ENCODE assay signal across 21 cellular contexts in the genomic region with DNA sequence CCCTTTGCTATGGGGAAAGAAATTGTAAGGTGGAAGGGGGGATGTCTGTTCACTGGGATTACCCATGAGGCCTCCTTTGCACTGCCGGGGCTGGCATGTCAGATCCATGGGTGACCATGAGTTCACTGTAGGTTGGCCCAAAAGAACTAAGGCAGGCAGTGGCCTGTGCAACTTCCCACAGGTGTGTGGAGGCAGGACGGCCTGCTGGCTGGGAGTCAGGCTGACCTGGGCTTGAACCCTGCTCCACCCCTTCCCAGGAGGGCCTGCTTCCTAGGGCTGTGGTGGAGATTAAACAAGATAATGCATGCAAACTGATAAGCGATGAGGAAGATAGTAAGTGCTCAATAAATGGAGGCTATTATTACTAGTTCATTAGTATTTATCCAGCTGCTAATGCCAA.
DNase-seq lines count a peak whose midpoint lies in the region; ATAC-seq and TF ChIP-seq lines count a peak whose summit lies in the region.
"Had no signal": no experiment of that assay in that cellular context is flagged by ENCODE, and none has a peak within 500 bp of the region (broad histone marks: within the 10 kb centered on the region; RNA-seq: fewer than 3 reads in every experiment).

No MANE protein-coding gene starts in this region.

- H3K9me3 ChIP-seq in left ventricle myocardium inferior (replicated peaks) (no peaks in the 10 kb centered on the region), colonic mucosa (no peaks in the 10 kb centered on the region)
- H3K9me3 ChIP-seq: A549 had no signal

- intact Hi-C loops in cardiac septum (cut with DNase I) = no loop called here
- intact Hi-C loops in left ventricle myocardium inferior (cut with micrococcal nuclease) = no loop called here
- intact Hi-C loops in colonic mucosa (cut with DNase I) = no loop called here

- H3K36me3 ChIP-seq in left ventricle myocardium inferior = no peaks in the 10 kb centered on the region
- no peaks in the 10 kb centered on the region for H3K36me3 ChIP-seq in colonic mucosa
- H3K36me3 ChIP-seq: BE2C; BLaER1 treated with 17β-estradiol and CSF1 and Interleukin-3, amounts not matched to agents 10 nM and 100 nM had no signal

- H3K27me3 ChIP-seq in left ventricle myocardium inferior (ENCODE audit: low read depth) = peaks cover 35% of the 10 kb centered on the region
- no peaks in the 10 kb centered on the region for H3K27me3 ChIP-seq in colonic mucosa
- H3K27me3 ChIP-seq: BE2C; BLaER1 treated with 17β-estradiol and CSF1 and Interleukin-3, amounts not matched to agents 10 nM and 100 nM had no signal

- TF ChIP-seq CTCF in left ventricle myocardium inferior (IDR thresholded peaks at IDR 0.05; ENCODE audit: borderline replicate concordance) = no peak
- TF ChIP-seq CTCF in colonic mucosa (IDR thresholded peaks at IDR 0.05) = no peak

- ATAC-seq in esophagus mucosa (peak; percentile 56), HG02870 (IDR thresholded peaks at IDR 0.05; ENCODE audit: unreplicated experiment) (no peak), GM21576 (IDR thresholded peaks at IDR 0.05; ENCODE audit: unreplicated experiment) (no peak)
- ATAC-seq: A549 had no signal

- no peak overlapping the region for H3K4me3 ChIP-seq in left ventricle myocardium inferior
- H3K4me3 ChIP-seq in colonic mucosa = no peak overlapping the region
- H3K4me3 ChIP-seq: A549; BLaER1 treated with 17β-estradiol and CSF1 and Interleukin-3, amounts not matched to agents 10 nM and 100 nM had no signal

- peak; percentile 4 for DNase-seq in cardiac septum (ENCODE audit: low spot score)
- DNase-seq in left ventricle myocardium inferior = no peak
- DNase-seq in colonic mucosa = peak; percentile 36
- no peak for DNase-seq in amniotic stem cell (lab: John Stamatoyannopoulos, UW)
- DNase-seq: ACHN; AML-193; BE2C; CD4-positive, alpha-beta T cell; CD8-positive, alpha-beta memory T cell; DMS53; DMS79 treated with DMSO at 0.1 percent for 48 hours; GF-D8; GOT3; H7; HCEC 1CT had no signal

- H3K4me1 ChIP-seq in left ventricle myocardium inferior (no peaks in the 10 kb centered on the region), colonic mucosa (no peaks in the 10 kb centered on the region)
- H3K4me1 ChIP-seq: A549, BE2C had no signal

- H3K9ac ChIP-seq in colonic mucosa (ENCODE audit: low read depth in 2 of 2, low read length in 2 of 2) = no peak overlapping the region
- H3K9ac ChIP-seq: BLaER1 treated with 17β-estradiol and CSF1 and Interleukin-3, amounts not matched to agents 10 nM and 100 nM had no signal

- H3K27ac ChIP-seq in left ventricle myocardium inferior (replicated peaks) (no peak overlapping the region), colonic mucosa (no peak overlapping the region)
- H3K27ac ChIP-seq: 22Rv1; A549; BLaER1 treated with 17β-estradiol and CSF1 and Interleukin-3, amounts not matched to agents 10 nM and 100 nM had no signal

Comparison
In these comparisons a context has a peak if more than half of its experiments do, and no peak if none do; other contexts are left out.
1. DNase-seq: peak in cardiac septum (single experiment) and colonic mucosa (single experiment); none in left ventricle myocardium inferior (single experiment) and amniotic stem cell (single experiment).